In genomic region chr2:241315879-241316700, GRCh38 we compare ENCODE assay signal across 8 cellular contexts.
DNase-seq lines count a peak whose midpoint lies in the region; ATAC-seq, FAIRE-seq and TF ChIP-seq lines count a peak whose summit lies in the region.

Gene SEPTIN2 (plus strand): TSS chr2:241315925. CDS start chr2:241324233, 8,308 bp downstream.

- peak; percentile 27 for ATAC-seq in GM21367 (IDR thresholded peaks at IDR 0.05; ENCODE audit: unreplicated experiment)

- H3K4me3 ChIP-seq in DOHH2 (ENCODE audit: low read length) (peak within 1 kb of the TSS; percentile 87), astrocyte of the cerebellum (ENCODE audit: low read depth, low read length) (peak within 1 kb of the TSS; percentile 81), iPS-15b (ENCODE audit: low read depth, low read length) (peak within 1 kb of the TSS; percentile 98), skin epidermis (peak within 1 kb of the TSS; percentile 65 to 96 (median 75))

- no peaks in the 10 kb centered on the region for H3K27me3 ChIP-seq in DOHH2 (ENCODE audit: control insufficient read depth, low read length)
- H3K27me3 ChIP-seq in iPS-15b (ENCODE audit: control insufficient read depth, insufficient read depth, low read length), result no peaks in the 10 kb centered on the region

- in situ Hi-C loops in astrocyte of the cerebellum (cut with HindIII; ENCODE audit: low sequenced_read_pairs), result no loop called here

- H3K79me2 ChIP-seq in DOHH2 (ENCODE audit: control insufficient read depth, low read length), result peaks cover 96% of the 10 kb centered on the region

- no peaks in the 10 kb centered on the region for H3K9me3 ChIP-seq in DOHH2 (ENCODE audit: control insufficient read depth, insufficient read depth, low read length)
- no peaks in the 10 kb centered on the region for H3K9me3 ChIP-seq in iPS-15b (ENCODE audit: control insufficient read depth, insufficient read depth, low read length)

- peaks cover 12% of the 10 kb centered on the region for H3F3A ChIP-seq in DOHH2 (ENCODE audit: control insufficient read depth, insufficient read depth)

- peaks cover 63% of the 10 kb centered on the region for H3K36me3 ChIP-seq in DOHH2 (ENCODE audit: control insufficient read depth, low read length)
- H3K36me3 ChIP-seq in iPS-15b (ENCODE audit: control insufficient read depth, insufficient read depth, low read length), result peaks cover 2% of the 10 kb centered on the region

- DNase-seq in HS-5 (ENCODE audit: low read depth) (peak; percentile 42), SW 1271 (lab: John Stamatoyannopoulos, UW) (peak; percentile 47 to 84), astrocyte of the cerebellum (ENCODE audit: low read depth) (no peak), urothelium cell line (ENCODE audit: low spot score) (no peak)

- peak within 1 kb of the TSS; percentile 100 for H3K9ac ChIP-seq in iPS-15b (ENCODE audit: low read depth, low read length)

- FAIRE-seq in urothelium cell line (lab: Jason Lieb, UNC), result no peak

- H3K27ac ChIP-seq in DOHH2 (ENCODE audit: low read depth, low read length) (peak within 1 kb of the TSS; percentile 86), skin epidermis (peak within 1 kb of the TSS; percentile 92 to 99 (median 98))

- H3K4me2 ChIP-seq in DOHH2 (ENCODE audit: low read length), result peak within 1 kb of the TSS; percentile 93

- no peaks in the 10 kb centered on the region for H3K9me2 ChIP-seq in DOHH2 (replicated peaks; ENCODE audit: control insufficient read depth, low read length)

- peaks cover 43% of the 10 kb centered on the region for H4K20me1 ChIP-seq in DOHH2 (ENCODE audit: control insufficient read depth, insufficient read depth, low read depth, low read length)

- TF ChIP-seq CTCF in DOHH2 (IDR thresholded peaks at IDR 0.05; ENCODE audit: low read depth, low read length, poor library complexity, severe bottlenecking) (no peak), astrocyte of the cerebellum (IDR thresholded peaks at IDR 0.05; ENCODE audit: low read depth, low read length, missing control alignments) (no peak)

- H3K4me1 ChIP-seq in DOHH2 (ENCODE audit: control insufficient read depth, low read length), result peaks cover 76% of the 10 kb centered on the region
- H3K4me1 ChIP-seq in iPS-15b (ENCODE audit: control insufficient read depth, insufficient read depth, low read length), result peaks cover 30% of the 10 kb centered on the region

Comparison
In these comparisons a context has a peak if more than half of its experiments do, and no peak if none do; other contexts are left out.
1. DNase-seq: peak in HS-5 (single experiment) and SW 1271 (2 of 2); none in astrocyte of the cerebellum (single experiment) and urothelium cell line (single experiment).
2. Peak in every context shown above with its lines, with median percentiles within 50 percentile points of each other: H3K4me3 ChIP-seq.